In the genomic region with DNA sequence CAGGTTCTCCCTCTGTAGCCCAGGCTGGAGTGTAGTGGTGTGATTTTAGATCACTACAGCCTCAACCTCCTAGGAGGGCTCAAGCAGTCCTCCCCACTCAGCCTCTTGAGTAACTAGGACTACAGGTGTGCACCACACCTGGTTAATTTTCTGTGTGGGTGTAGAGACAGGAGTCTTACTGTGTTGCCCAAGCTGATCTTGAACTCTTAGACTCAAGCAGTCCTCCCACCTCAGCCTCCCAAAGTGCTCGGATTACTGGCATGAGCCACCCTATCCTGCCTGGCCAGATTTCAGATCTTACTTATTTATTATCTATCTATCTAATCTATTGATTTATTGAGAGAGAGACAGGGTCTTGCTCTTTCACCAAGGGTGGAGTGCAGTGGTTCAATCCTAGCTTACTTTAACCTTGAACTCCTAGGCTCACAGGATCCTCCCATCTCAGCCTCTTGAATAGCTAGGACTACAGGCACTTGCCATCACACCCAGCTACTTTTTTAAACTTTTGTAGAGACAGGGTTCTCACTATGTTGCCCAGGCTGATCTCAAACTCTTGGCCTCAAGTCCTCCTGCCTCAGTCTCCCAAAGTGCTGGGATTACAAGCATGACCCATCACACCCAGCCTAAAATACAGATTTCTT, we compare ENCODE assay signal across 10 cellular contexts.
DNase-seq lines count a peak whose midpoint lies in the region; ATAC-seq and TF ChIP-seq lines count a peak whose summit lies in the region.
"Had no signal": no experiment of that assay in that cellular context is flagged by ENCODE, and none has a peak within 500 bp of the region (broad histone marks: within the 10 kb centered on the region; RNA-seq: fewer than 3 reads in every experiment).

No MANE protein-coding gene starts in this region.

- peaks cover 69% of the 10 kb centered on the region for H3K79me2 ChIP-seq in PC-9 (ENCODE audit: low read depth)

- H4K20me1 ChIP-seq in PC-9 (ENCODE audit: insufficient read depth) = no peaks in the 10 kb centered on the region

- H3K9me3 Mint-ChIP-seq in Caco-2 (ENCODE audit: unreplicated experiment) = no peaks in the 10 kb centered on the region
- H3K9me3 Mint-ChIP-seq in central memory CD8-positive, alpha-beta T cell = no peaks in the 10 kb centered on the region

- no peaks in the 10 kb centered on the region for H3K9me2 ChIP-seq in PC-9 (ENCODE audit: insufficient read depth)

- BruUV-seq in Caco-2 (replicated peaks; lab: Mats Ljungman, UMichigan) (no TSS peak), PC-9 (replicated peaks; lab: Mats Ljungman, UMichigan) (no TSS peak)

- peaks cover 32% of the 10 kb centered on the region for H3K4me1 Mint-ChIP-seq in Caco-2 (ENCODE audit: low read depth, unreplicated experiment)
- peaks cover 35% of the 10 kb centered on the region for H3K4me1 Mint-ChIP-seq in central memory CD8-positive, alpha-beta T cell

- H3K27ac ChIP-seq in PC-9 = peak overlapping the region; percentile 99
- H3K27ac ChIP-seq in psoas muscle = peak overlapping the region; percentile 79

- DNase-seq in Caco-2 (no peak), PC-9 (no peak), psoas muscle (no peak), occipital lobe (lab: John Stamatoyannopoulos, UW) (no peak), AG20443 (ENCODE audit: low spot score) (no peak)
- DNase-seq in central memory CD8-positive, alpha-beta T cell (ENCODE audit: low spot score in 2 of 2) = no peak
- no peak for DNase-seq in activated CD4-positive, CD25-positive, alpha-beta regulatory T cell (lab: John Stamatoyannopoulos, UW)
- DNase-seq: amygdala, Kasumi-1 had no signal

- ATAC-seq in central memory CD8-positive, alpha-beta T cell (replicated peaks; ENCODE audit: extremely low read depth, poor library complexity, severe bottlenecking) = no peak
- ATAC-seq in psoas muscle (no peak), GM21576 (IDR thresholded peaks at IDR 0.05; ENCODE audit: unreplicated experiment) (no peak)

- WGBS in psoas muscle, 3 donors = 88 to 96% (median 92%) methylated on average over 1 of the region's 1 CpG

- peaks cover 92% of the 10 kb centered on the region for H3F3A ChIP-seq in PC-9 (ENCODE audit: insufficient read depth, low read depth)

- H3K36me3 ChIP-seq in Caco-2 (ENCODE audit: control insufficient read depth, insufficient read depth, low read length) = no peaks in the 10 kb centered on the region
- peaks cover 3% of the 10 kb centered on the region; the same call in 1 of the 2 replicates for H3K36me3 ChIP-seq in PC-9 (ENCODE audit: low read depth)
- H3K36me3 ChIP-seq in psoas muscle (ENCODE audit: insufficient read depth in 1 of 2, low read depth in 1 of 2) = peaks cover 0 to 2% of the 10 kb centered on the region in 2 donors

- H3K9me3 ChIP-seq in Caco-2 (no peaks in the 10 kb centered on the region), PC-9 (ENCODE audit: insufficient read depth, low read depth) (no peaks in the 10 kb centered on the region), psoas muscle (no peaks in the 10 kb centered on the region)

- CTCF ChIA-PET in Caco-2 (lab: Charles Lee) (no interaction called here), PC-9 (lab: Charles Lee) (interaction anchor here (0.6 kb wide), 1 partner anchor 202 kb away, joined by 3 read pairs; no protein-coding TSS in a partner anchor)

- no peaks in the 10 kb centered on the region for H3K27me3 Mint-ChIP-seq in Caco-2 (ENCODE audit: insufficient read depth, unreplicated experiment)
- no peaks in the 10 kb centered on the region for H3K27me3 Mint-ChIP-seq in central memory CD8-positive, alpha-beta T cell

- POLR2A ChIA-PET in Caco-2 (lab: Charles Lee) = no interaction called here
- POLR2A ChIA-PET in PC-9 (lab: Charles Lee; ENCODE audit: unreplicated experiment) = interaction anchor here (0.6 to 0.7 kb wide), 2 partner anchors 77 to 339 kb away, joined by 3 read pairs; no protein-coding TSS in a partner anchor

- H3K36me3 Mint-ChIP-seq in Caco-2 (ENCODE audit: insufficient read depth, unreplicated experiment) = peaks cover 44% of the 10 kb centered on the region
- peaks cover 5% of the 10 kb centered on the region for H3K36me3 Mint-ChIP-seq in central memory CD8-positive, alpha-beta T cell (ENCODE audit: insufficient read depth)

- H3K27me3 ChIP-seq in Caco-2 (replicated peaks; ENCODE audit: control insufficient read depth, insufficient read depth, low read length) (no peaks in the 10 kb centered on the region), PC-9 (ENCODE audit: insufficient read depth, low read depth) (no peaks in the 10 kb centered on the region), psoas muscle (ENCODE audit: insufficient read depth in 3 of 3, low read length in 2 of 3) (no peaks in the 10 kb centered on the region)

- no peak overlapping the region for H2AFZ ChIP-seq in PC-9

- H3K4me3 Mint-ChIP-seq in Caco-2 (ENCODE audit: unreplicated experiment) = no peak overlapping the region
- no peak overlapping the region for H3K4me3 Mint-ChIP-seq in central memory CD8-positive, alpha-beta T cell

- H3K4me2 ChIP-seq in PC-9 = peak overlapping the region; percentile 84

- no peak overlapping the region for H3K4me3 ChIP-seq in Caco-2 (ENCODE audit: low read depth, low read length)
- H3K4me3 ChIP-seq in PC-9 = peak overlapping the region; percentile 51; the same call in 1 of the 2 replicates
- H3K4me3 ChIP-seq in psoas muscle = no peak overlapping the region

- H3K4me1 ChIP-seq in Caco-2 (peaks cover 74% of the 10 kb centered on the region), PC-9 (replicated peaks; ENCODE audit: insufficient read depth) (peaks cover 96% of the 10 kb centered on the region), psoas muscle (peaks cover 43% of the 10 kb centered on the region)

- H3K27ac Mint-ChIP-seq in Caco-2 (ENCODE audit: unreplicated experiment) = peak overlapping the region; percentile 68
- peak overlapping the region; percentile 96 for H3K27ac Mint-ChIP-seq in central memory CD8-positive, alpha-beta T cell (ENCODE audit: low read depth)

- TF ChIP-seq CTCF in Caco-2 (IDR thresholded peaks at IDR 0.05; ENCODE audit: insufficient read depth in 1 of 2, low read depth in 1 of 2, low read length in 1 of 2, severe bottlenecking in 1 of 2, unreplicated experiment in 1 of 2) (no peak), PC-9 (conservative IDR thresholded peaks at IDR 0.05) (no peak), psoas muscle (IDR thresholded peaks at IDR 0.05) (no peak)

- intact Hi-C loops in Caco-2 (cut with micrococcal nuclease; ENCODE audit: unreplicated experiment) = no loop called here
- intact Hi-C loops in PC-9 (cut with micrococcal nuclease; ENCODE audit: unreplicated experiment) = no loop called here
- intact Hi-C loops in psoas muscle (cut with DNase I) = no loop called here
